17 cellular contexts compared by ENCODE assay signal in the genomic region with DNA sequence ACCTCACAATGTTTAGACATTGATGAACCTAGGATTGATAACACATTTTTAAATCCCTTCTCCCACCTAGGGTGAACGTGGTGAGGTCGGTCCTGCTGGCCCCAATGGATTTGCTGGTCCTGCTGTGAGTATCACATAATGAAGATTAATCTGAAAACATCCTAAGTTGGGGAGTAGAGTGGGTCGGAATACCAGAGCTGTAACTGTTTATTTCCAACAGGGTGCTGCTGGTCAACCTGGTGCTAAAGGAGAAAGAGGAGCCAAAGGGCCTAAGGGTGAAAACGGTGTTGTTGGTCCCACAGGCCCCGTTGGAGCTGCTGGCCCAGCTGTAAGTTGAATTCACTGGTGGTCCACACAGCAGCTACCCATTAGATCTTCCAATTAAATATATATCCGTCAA. TPM values are rescaled to one million over a fixed set of nuclear protein-coding genes. Genes with fewer than 3 reads are reported as not detected.
DNase-seq lines count a peak whose midpoint lies in the region; ATAC-seq, FAIRE-seq and TF ChIP-seq lines count a peak whose summit lies in the region.
"Had no signal": no experiment of that assay in that cellular context is flagged by ENCODE, and none has a peak within 500 bp of the region (broad histone marks: within the 10 kb centered on the region; RNA-seq: fewer than 3 reads in every experiment).

No MANE protein-coding gene starts in this region.

- intact Hi-C loops in uterus (cut with DNase I; ENCODE audit: low total_unique reads) (no loop called here), gastrocnemius medialis (cut with DNase I; ENCODE audit: low total_unique reads) (no loop called here), pancreas (cut with DNase I) (no loop called here)

- H2AFZ ChIP-seq in mesenchymal stem cell (ENCODE audit: low read depth, low read length): no peak overlapping the region

- H3K79me1 ChIP-seq in mesenchymal stem cell (replicated peaks; ENCODE audit: low read length, poor library complexity, severe bottlenecking): peaks cover 8% of the 10 kb centered on the region

- in situ Hi-C loops in gastrocnemius medialis (cut with MboI; ENCODE audit: low sequenced_read_pairs in 4 of 4): no loop called here

- no peak for ATAC-seq in gastrocnemius medialis
- ATAC-seq in pancreas: no peak

- H3K4me3 ChIP-seq in SJSA1 (no peak overlapping the region), coronary artery (no peak overlapping the region), mesenchymal stem cell (ENCODE audit: insufficient read depth in 1 of 2, low read depth in 1 of 2, low read length in 2 of 2) (no peak overlapping the region), uterus (no peak overlapping the region), gastrocnemius medialis (no peak overlapping the region), pancreas (no peak overlapping the region)

- H3K4ac ChIP-seq in mesenchymal stem cell (ENCODE audit: low read depth in 1 of 2, low read length in 2 of 2): no peak overlapping the region

- no peak overlapping the region for H2BK120ac ChIP-seq in mesenchymal stem cell (ENCODE audit: low read depth, low read length)

- no peak overlapping the region for H2BK5ac ChIP-seq in mesenchymal stem cell (ENCODE audit: low read depth, low read length, poor library complexity, severe bottlenecking)

- H2AK5ac ChIP-seq in mesenchymal stem cell (ENCODE audit: low read length, severe bottlenecking): no peak overlapping the region

- 88% methylated on average over 5 of the region's 6 CpGs for WGBS in mesenchymal stem cell
- WGBS in pancreas, 2 donors: 73 to 82% methylated on average over 6 of the region's 6 CpGs

- no peak overlapping the region for H3K23ac ChIP-seq in mesenchymal stem cell (ENCODE audit: low read length in 2 of 2)

- no peak overlapping the region for H4K91ac ChIP-seq in mesenchymal stem cell (ENCODE audit: low read length)

- peak overlapping the region; percentile 22; the same call in 1 of the 2 replicates for H3K27ac ChIP-seq in SJSA1
- H3K27ac ChIP-seq in coronary artery: peak overlapping the region; percentile 46 to 57
- H3K27ac ChIP-seq in mesenchymal stem cell (ENCODE audit: low read length, poor library complexity, severe bottlenecking): no peak overlapping the region
- H3K27ac ChIP-seq in uterus: peak overlapping the region; percentile 74 to 98
- H3K27ac ChIP-seq in gastrocnemius medialis: peak overlapping the region in 1 of 4 donors; percentile 21
- no peak overlapping the region for H3K27ac ChIP-seq in pancreas

- H4K8ac ChIP-seq in mesenchymal stem cell (ENCODE audit: low read length): no peak overlapping the region

- no peak overlapping the region for H3K4me2 ChIP-seq in mesenchymal stem cell (ENCODE audit: low read length, poor library complexity, severe bottlenecking)

- peaks cover 100% of the 10 kb centered on the region for H3K4me1 ChIP-seq in SJSA1 (replicated peaks)
- H3K4me1 ChIP-seq in mesenchymal stem cell (ENCODE audit: control insufficient read depth, insufficient read depth, low read depth, low read length): no peaks in the 10 kb centered on the region
- peaks cover 0 to 5% of the 10 kb centered on the region in 2 donors for H3K4me1 ChIP-seq in uterus
- no peaks in the 10 kb centered on the region for H3K4me1 ChIP-seq in gastrocnemius medialis
- H3K4me1 ChIP-seq in pancreas: no peaks in the 10 kb centered on the region

- no peak overlapping the region for H2BK12ac ChIP-seq in mesenchymal stem cell (ENCODE audit: low read length in 2 of 2)

- FAIRE-seq in pancreas (lab: Jason Lieb, UNC): no peak

- peak overlapping the region; percentile 94 for H3K9ac ChIP-seq in mesenchymal stem cell (ENCODE audit: low read length)

- no peak overlapping the region for H2BK15ac ChIP-seq in mesenchymal stem cell (ENCODE audit: low read depth, poor library complexity, severe bottlenecking)

- H3K36me3 ChIP-seq in SJSA1: peaks cover 100% of the 10 kb centered on the region
- H3K36me3 ChIP-seq in mesenchymal stem cell (ENCODE audit: control insufficient read depth in 1 of 2, insufficient read depth in 2 of 2, low read depth in 1 of 2, low read length in 2 of 2): peaks cover 37 to 99% of the 10 kb centered on the region in 2 experiments
- no peaks in the 10 kb centered on the region for H3K36me3 ChIP-seq in uterus
- H3K36me3 ChIP-seq in gastrocnemius medialis: peaks cover 0 to under 1% of the 10 kb centered on the region in 2 donors
- H3K36me3 ChIP-seq in pancreas: no peaks in the 10 kb centered on the region

- H3K9me3 ChIP-seq in SJSA1 (replicated peaks) (no peaks in the 10 kb centered on the region), mesenchymal stem cell (ENCODE audit: control insufficient read depth, low read length) (no peaks in the 10 kb centered on the region), uterus (no peaks in the 10 kb centered on the region), gastrocnemius medialis (no peaks in the 10 kb centered on the region), pancreas (no peaks in the 10 kb centered on the region)

- TF ChIP-seq CTCF in coronary artery (IDR thresholded peaks at IDR 0.05) (no peak), uterus (IDR thresholded peaks at IDR 0.05) (no peak), gastrocnemius medialis (IDR thresholded peaks at IDR 0.05 in 4 of 5, conservative IDR thresholded peaks at IDR 0.05 in 1 of 5) (no peak), pancreas (IDR thresholded peaks at IDR 0.05) (no peak)

- H3K18ac ChIP-seq in mesenchymal stem cell (ENCODE audit: low read depth in 1 of 2, low read length in 2 of 2): no peak overlapping the region

- no peaks in the 10 kb centered on the region for H3K27me3 ChIP-seq in SJSA1 (replicated peaks)
- H3K27me3 ChIP-seq in mesenchymal stem cell (ENCODE audit: control insufficient read depth in 1 of 2, insufficient read depth in 1 of 2, low read length in 2 of 2): no peaks in the 10 kb centered on the region
- H3K27me3 ChIP-seq in uterus: no peaks in the 10 kb centered on the region
- no peaks in the 10 kb centered on the region for H3K27me3 ChIP-seq in gastrocnemius medialis
- no peaks in the 10 kb centered on the region for H3K27me3 ChIP-seq in pancreas

- TF ChIP-seq POLR2A in uterus (IDR thresholded peaks at IDR 0.05): no peak
- TF ChIP-seq POLR2A in gastrocnemius medialis (IDR thresholded peaks at IDR 0.05): no peak

- H3K14ac ChIP-seq in mesenchymal stem cell (ENCODE audit: low read length in 2 of 2): no peak overlapping the region

- DNase-seq in SJSA1 (ENCODE audit: low read depth in 1 of 2, low spot score in 2 of 2) (peak in 1 of 2 experiments; percentile 28), coronary artery (ENCODE audit: low spot score) (no peak), mesenchymal stem cell (no peak), uterus (no peak), gastrocnemius medialis (no peak), pancreas (no peak), OCI-M1 (lab: John Stamatoyannopoulos, UW) (no peak)
- no peak for DNase-seq in activated effector memory CD4-positive, alpha-beta T cell treated with Interleukin-2 at 50 U/mL for 16 hours
- DNase-seq: C1 segment of cervical spinal cord, DMS153, H9, Kasumi-1, MV-4-11, NCI-H1436 treated with DMSO at 0.1 percent for 48 hours, NCI-H2081, NCI-H524, SIG-M5 had no signal

RNA-seq across cellular contexts. Expression of a gene that starts 25.6 kb away (rescaled TPM):
- total RNA-seq in SJSA1 (2014; rRNA removed; shearing (Covaris generic)): 2,203 and 4,473 TPM in 2 replicates
- 1,995 TPM for polyA plus RNA-seq in mesenchymal stem cell (2013, experiment 1 of 2)
- polyA plus RNA-seq in mesenchymal stem cell (2013, experiment 2 of 2): 1,960 TPM
- total RNA-seq in uterus (over 10,000 TPM in 1 of 4 donors, 100 to 1,000 TPM in 2, 10 to 100 TPM in 1; 59.1 to 10,885 (median 259) TPM), gastrocnemius medialis (10 to 100 TPM; 11.2 to 43.6 (median 18.7) TPM), pancreas (100 to 1,000 TPM in 2 of 6 donors, 10 to 100 TPM in 4; 10.9 to 467 (median 43.0) TPM)
- 10 to 100 TPM; 12.5 to 18.5 TPM for polyA plus RNA-seq in pancreas

Comparison
In these comparisons a context has a peak if more than half of its experiments do, and no peak if none do; other contexts are left out.
1. H3K27ac ChIP-seq: peak in SJSA1 (single experiment), coronary artery (2 of 2) and uterus (2 of 2); none in mesenchymal stem cell (single experiment) and pancreas (0 of 4).